11 cellular contexts compared by ENCODE assay signal in the genomic region with DNA sequence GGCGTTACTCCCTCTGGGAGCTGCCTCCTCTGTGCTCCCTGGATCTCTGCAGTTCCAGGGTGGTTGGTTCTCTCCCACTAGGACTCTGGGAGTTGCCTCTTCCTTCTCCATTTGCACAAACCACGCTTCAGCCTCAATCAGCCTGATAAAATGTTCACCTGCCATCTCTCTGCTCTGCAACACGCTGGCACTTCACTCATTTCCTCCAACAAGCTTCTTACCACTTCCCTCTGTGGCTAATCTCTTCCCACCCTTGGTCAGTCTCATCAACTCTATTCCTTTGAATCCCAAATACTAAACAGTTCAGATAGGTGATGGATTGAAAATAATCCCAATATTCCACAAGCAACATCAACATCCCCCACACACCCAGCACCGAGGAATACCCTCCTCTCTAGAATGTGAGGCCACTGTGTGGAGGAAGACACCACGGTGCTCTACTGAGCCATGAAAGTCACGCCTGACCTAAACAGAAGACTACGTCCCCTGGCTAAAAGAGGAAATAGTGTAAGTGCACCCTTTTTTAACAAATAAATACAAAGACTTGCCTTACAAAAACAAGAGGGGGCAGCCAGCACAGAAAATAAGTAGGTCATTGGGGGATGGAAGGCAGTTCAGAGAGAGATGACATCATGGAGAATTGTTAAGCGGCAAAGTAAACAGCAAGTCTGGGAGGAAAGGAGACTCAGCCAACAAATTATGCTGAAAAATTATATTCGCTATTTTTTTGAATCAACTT. TPM values are rescaled to one million over a fixed set of nuclear protein-coding genes. Genes with fewer than 3 reads are reported as not detected.
DNase-seq lines count a peak whose midpoint lies in the region; ATAC-seq, FAIRE-seq and TF ChIP-seq lines count a peak whose summit lies in the region.
"Had no signal": no experiment of that assay in that cellular context is flagged by ENCODE, and none has a peak within 500 bp of the region (broad histone marks: within the 10 kb centered on the region; RNA-seq: fewer than 3 reads in every experiment).

No MANE protein-coding gene starts in this region.

- WGBS in H1 (ENCODE audit: extremely low coverage in 1 of 2, insufficient coverage in 1 of 2, insufficient read length in 1 of 2, insufficient replicate concordance in 2 of 2, low coverage in 1 of 2, low lambda C conversion rate in 2 of 2, missing lambda C conversion rate in 1 of 2), 2 experiments, result 87% methylated on average over 9 of the region's 9 CpGs; no CpG with 5 or more reads in 1 of the 2 experiments

- POLR2A ChIA-PET in H1 (lab: Charles Lee; ENCODE audit: partially characterized antibody), result no interaction called here

- no peak overlapping the region for H3K4me2 ChIP-seq in H1 (ENCODE audit: insufficient read depth in 1 of 2, low read depth in 2 of 2, low read length in 2 of 2)

- H3K36me3 Mint-ChIP-seq in osteocyte (ENCODE audit: unreplicated experiment), result no peaks in the 10 kb centered on the region
- no peaks in the 10 kb centered on the region for H3K36me3 Mint-ChIP-seq in activated T-cell treated with anti-CD3 and anti-CD28 coated beads, Interleukin-2, amount 50 U/mL, for 24 hours (ENCODE audit: low read depth)

- no peaks in the 10 kb centered on the region for H3K79me2 ChIP-seq in H1 (ENCODE audit: control insufficient read depth in 1 of 2, insufficient read depth in 2 of 2, low read length in 2 of 2)

- H3K27me3 Mint-ChIP-seq in osteocyte (ENCODE audit: unreplicated experiment), result peaks cover 8% of the 10 kb centered on the region
- peaks cover 25% of the 10 kb centered on the region for H3K27me3 Mint-ChIP-seq in activated T-cell treated with anti-CD3 and anti-CD28 coated beads, Interleukin-2, amount 50 U/mL, for 24 hours

- no peak overlapping the region for H3K9ac ChIP-seq in H1 (replicated peaks in 1 of 4; ENCODE audit: extremely low read depth in 1 of 4, low read depth in 3 of 4, low read length in 3 of 4)

- TF ChIP-seq EP300 in H1 (IDR thresholded peaks at IDR 0.05; ENCODE audit: borderline replicate concordance in 1 of 2, low read depth in 2 of 2, low read length in 2 of 2), result no peak

- no peak overlapping the region for H2BK5ac ChIP-seq in H1 (ENCODE audit: low read depth, low read length)

- no peak overlapping the region for H4K91ac ChIP-seq in H1 (replicated peaks; ENCODE audit: insufficient read length, low read length)

- H4K5ac ChIP-seq in H1 (ENCODE audit: insufficient read length, low read depth, low read length), result no peak overlapping the region

- no peaks in the 10 kb centered on the region for H4K20me1 ChIP-seq in H1 (replicated peaks in 1 of 2; ENCODE audit: control insufficient read depth in 1 of 2, insufficient read depth in 2 of 2, low read length in 2 of 2)

- H2AFZ ChIP-seq in H1 (ENCODE audit: low read length), result peak overlapping the region; percentile 39; the same call in 1 of the 2 replicates

- no peaks in the 10 kb centered on the region for H3K4me1 Mint-ChIP-seq in osteocyte (ENCODE audit: unreplicated experiment)
- H3K4me1 Mint-ChIP-seq in activated T-cell treated with anti-CD3 and anti-CD28 coated beads, Interleukin-2, amount 50 U/mL, for 24 hours (ENCODE audit: low read depth), result no peaks in the 10 kb centered on the region

- no peak overlapping the region for H3K27ac Mint-ChIP-seq in osteocyte (ENCODE audit: unreplicated experiment)
- H3K27ac Mint-ChIP-seq in activated T-cell treated with anti-CD3 and anti-CD28 coated beads, Interleukin-2, amount 50 U/mL, for 24 hours, result no peak overlapping the region

- H3K9me3 Mint-ChIP-seq in osteocyte (ENCODE audit: unreplicated experiment), result peaks cover 3% of the 10 kb centered on the region
- no peaks in the 10 kb centered on the region for H3K9me3 Mint-ChIP-seq in activated T-cell treated with anti-CD3 and anti-CD28 coated beads, Interleukin-2, amount 50 U/mL, for 24 hours

- no peak overlapping the region for H3K4ac ChIP-seq in H1 (replicated peaks; ENCODE audit: insufficient read length, low read depth, low read length)

- no peaks in the 10 kb centered on the region for H3K79me1 ChIP-seq in H1 (ENCODE audit: low read depth, low read length)

- H4K8ac ChIP-seq in H1 (ENCODE audit: extremely low read depth, insufficient read depth, low read length), result no peak overlapping the region

- H2BK12ac ChIP-seq in H1 (ENCODE audit: low read depth, low read length), result no peak overlapping the region

- H3K4me1 ChIP-seq in H1 (replicated peaks in 1 of 4; ENCODE audit: control insufficient read depth in 3 of 4, insufficient read depth in 4 of 4, low read length in 3 of 4), result no peaks in the 10 kb centered on the region; a peak in 1 of 7 replicates
- H3K4me1 ChIP-seq: right lobe of liver had no signal

- CTCF ChIA-PET in H1 (lab: Charles Lee; ENCODE audit: partially characterized antibody), result interaction anchor here (0.8 to 2.0 kb wide), 3 partner anchors 29 to 126 kb away, joined by 3 to 5 read pairs (median 3); no protein-coding TSS in a partner anchor

- TF ChIP-seq CTCF in H1 (IDR thresholded peaks at IDR 0.05; ENCODE audit: control extremely low read depth in 1 of 3, insufficient read depth in 1 of 3, low read depth in 1 of 3, low read length in 3 of 3) (no peak), osteocyte (IDR thresholded peaks at IDR 0.05) (no peak)

- no peak overlapping the region for H2AK5ac ChIP-seq in H1 (ENCODE audit: low read depth, low read length)

- DNase-seq in H1 (ENCODE audit: low read depth in 1 of 2, low spot score in 2 of 2) (no peak), osteocyte (ENCODE audit: extremely low spot score, unreplicated experiment) (peak; percentile 36), pons (ENCODE audit: low spot score) (no peak), 8988T (no peak), HuH-7.5 (ENCODE audit: low spot score) (no peak)
- DNase-seq in activated T-cell treated with anti-CD3 and anti-CD28 coated beads, Interleukin-2, amount 50 U/mL, for 24 hours, result no peak
- DNase-seq: right lobe of liver had no signal

- no peak for TF ChIP-seq POLR2A in H1 (IDR thresholded peaks at IDR 0.05; ENCODE audit: control extremely low read depth in 1 of 2, low read depth in 2 of 2, low read length in 2 of 2)

- H3K4me3 ChIP-seq in H1 (ENCODE audit: extremely low read depth in 1 of 4, insufficient read depth in 2 of 4, low read depth in 3 of 4, low read length in 4 of 4), result no peak overlapping the region
- H3K4me3 ChIP-seq: right lobe of liver had no signal

- H2BK20ac ChIP-seq in H1 (ENCODE audit: low read length), result no peak overlapping the region

- no peak overlapping the region for H3K23ac ChIP-seq in H1 (ENCODE audit: insufficient read length)

- no peaks in the 10 kb centered on the region for H3K9me3 ChIP-seq in H1 (ENCODE audit: insufficient read depth in 2 of 2, low read depth in 1 of 2, low read length in 1 of 2)
- H3K9me3 ChIP-seq: right lobe of liver had no signal

- no peak overlapping the region for H2BK15ac ChIP-seq in H1 (ENCODE audit: low read length)

- H3K27me3 ChIP-seq in H1 (replicated peaks in 1 of 4; ENCODE audit: control insufficient read depth in 3 of 4, extremely low read depth in 1 of 4, insufficient read depth in 3 of 4, low read length in 3 of 4), result no peaks in the 10 kb centered on the region
- H3K27me3 ChIP-seq: right lobe of liver had no signal

- no peak overlapping the region for H2BK120ac ChIP-seq in H1 (replicated peaks; ENCODE audit: low read depth, low read length)

- H3K4me3 Mint-ChIP-seq in osteocyte (ENCODE audit: unreplicated experiment), result no peak overlapping the region
- H3K4me3 Mint-ChIP-seq in activated T-cell treated with anti-CD3 and anti-CD28 coated beads, Interleukin-2, amount 50 U/mL, for 24 hours, result no peak overlapping the region

- H3K18ac ChIP-seq in H1 (ENCODE audit: extremely low read depth, low read length), result no peak overlapping the region

- H3K36me3 ChIP-seq in H1 (ENCODE audit: control insufficient read depth in 2 of 4, insufficient read depth in 4 of 4, low read length in 3 of 4), result no peaks in the 10 kb centered on the region
- H3K36me3 ChIP-seq: right lobe of liver had no signal

- ATAC-seq in GM18861 (IDR thresholded peaks at IDR 0.05; ENCODE audit: unreplicated experiment), result peak; percentile 69
- peak; percentile 60 for ATAC-seq in HG03159 (IDR thresholded peaks at IDR 0.05; ENCODE audit: unreplicated experiment)
- ATAC-seq: SK-N-SH treated with all-trans-retinoic acid at 6 μM for 48 hours had no signal

- H3K56ac ChIP-seq in H1 (replicated peaks; ENCODE audit: insufficient read length, low read depth, low read length), result no peak overlapping the region

- no peak for FAIRE-seq in H1 (lab: Jason Lieb, UNC)

- no peak overlapping the region for H3K14ac ChIP-seq in H1 (ENCODE audit: insufficient read length)

- no peak overlapping the region for H3K27ac ChIP-seq in H1 (ENCODE audit: low read depth, low read length)
- H3K27ac ChIP-seq: right lobe of liver had no signal

- H3K23me2 ChIP-seq in H1 (ENCODE audit: low read depth, low read length), result no peaks in the 10 kb centered on the region

- TF ChIP-seq RAD21 in H1 (IDR thresholded peaks at IDR 0.05 in 1 of 2, conservative IDR thresholded peaks at IDR 0.05 in 1 of 2; ENCODE audit: low read depth in 2 of 2, low read length in 2 of 2), result no peak

RNA-seq across cellular contexts. Expression of gene FAM170B, which starts 1.9 kb away (rescaled TPM):
- not detected in 2 replicates for total RNA-seq in H1 (2021; fragmentation: NEBNext Ultra II Directional; extraction: Animal tissue kit (Norgen Biotek cat#: 25700))
- not detected in 2 replicates for polyA plus RNA-seq in H1 (2011; rRNA removed)
- polyA plus RNA-seq in H1 (2011; cell fraction: cytosol; rRNA removed), result not detected
- not detected for polyA plus RNA-seq in H1 (2011; cell fraction: nucleus; rRNA removed)
- polyA plus RNA-seq in H1 (2012, experiment 1 of 2), result not detected in 4 replicates
- not detected for polyA plus RNA-seq in H1 (2012, experiment 2 of 2)
- not detected for polyA plus RNA-seq in H1 (2013, experiment 1 of 2)
- polyA plus RNA-seq in H1 (2013, experiment 2 of 2), result not detected
- polyA minus RNA-seq in H1 (2011; rRNA and poly(A)+ RNA removed), result not detected in 2 replicates
- not detected for polyA minus RNA-seq in H1 (2011; cell fraction: cytosol; rRNA and poly(A)+ RNA removed)
- not detected for polyA minus RNA-seq in H1 (2011; cell fraction: nucleus; rRNA and poly(A)+ RNA removed)
- total RNA-seq in osteocyte, result not detected in 2 replicates
- total RNA-seq: Daoy, right lobe of liver had no signal

RNA-seq across cellular contexts. Expression of gene VSTM4, which starts 20.4 kb away (rescaled TPM):
- 0.69 and 0.73 TPM in 2 replicates for total RNA-seq in H1 (2021; fragmentation: NEBNext Ultra II Directional; extraction: Animal tissue kit (Norgen Biotek cat#: 25700))
- 0.48 and 0.63 TPM in 2 replicates for polyA plus RNA-seq in H1 (2011; rRNA removed)
- polyA plus RNA-seq in H1 (2011; cell fraction: cytosol; rRNA removed), result 0.50 TPM
- 0.70 TPM for polyA plus RNA-seq in H1 (2011; cell fraction: nucleus; rRNA removed)
- polyA plus RNA-seq in H1 (2012, experiment 1 of 2), result 0.56 to 0.81 TPM (median 0.68 TPM) in 4 replicates
- polyA plus RNA-seq in H1 (2012, experiment 2 of 2), result 0.21 TPM
- polyA plus RNA-seq in H1 (2013, experiment 1 of 2), result 0.65 TPM
- polyA plus RNA-seq in H1 (2013, experiment 2 of 2), result 0.66 TPM
- 0.54 and 1.2 TPM in 2 replicates for polyA minus RNA-seq in H1 (2011; rRNA and poly(A)+ RNA removed)
- not detected for polyA minus RNA-seq in H1 (2011; cell fraction: cytosol; rRNA and poly(A)+ RNA removed)
- 1.2 TPM for polyA minus RNA-seq in H1 (2011; cell fraction: nucleus; rRNA and poly(A)+ RNA removed)
- 0.70 and 0.81 TPM in 2 replicates for total RNA-seq in osteocyte

RNA-seq across cellular contexts. Expression of gene TMEM273, which starts 52.4 kb away (rescaled TPM):
- not detected in 2 replicates for total RNA-seq in H1 (2021; fragmentation: NEBNext Ultra II Directional; extraction: Animal tissue kit (Norgen Biotek cat#: 25700))
- not detected in 2 replicates for polyA plus RNA-seq in H1 (2011; rRNA removed)
- polyA plus RNA-seq in H1 (2011; cell fraction: cytosol; rRNA removed), result 0.14 TPM
- polyA plus RNA-seq in H1 (2011; cell fraction: nucleus; rRNA removed), result not detected
- polyA plus RNA-seq in H1 (2012, experiment 1 of 2), result not detected in 4 replicates
- not detected for polyA plus RNA-seq in H1 (2012, experiment 2 of 2)
- polyA plus RNA-seq in H1 (2013, experiment 1 of 2), result 0.02 TPM
- polyA plus RNA-seq in H1 (2013, experiment 2 of 2), result 0.07 TPM
- 0.16 TPM in 1 of 2 replicates, not detected in the other for polyA minus RNA-seq in H1 (2011; rRNA and poly(A)+ RNA removed)
- not detected for polyA minus RNA-seq in H1 (2011; cell fraction: cytosol; rRNA and poly(A)+ RNA removed)
- polyA minus RNA-seq in H1 (2011; cell fraction: nucleus; rRNA and poly(A)+ RNA removed), result not detected
- total RNA-seq in osteocyte, result not detected in 2 replicates
- total RNA-seq: Daoy had no signal
